Comparison of ENCODE assay signal across 1 cellular context in the genomic region with DNA sequence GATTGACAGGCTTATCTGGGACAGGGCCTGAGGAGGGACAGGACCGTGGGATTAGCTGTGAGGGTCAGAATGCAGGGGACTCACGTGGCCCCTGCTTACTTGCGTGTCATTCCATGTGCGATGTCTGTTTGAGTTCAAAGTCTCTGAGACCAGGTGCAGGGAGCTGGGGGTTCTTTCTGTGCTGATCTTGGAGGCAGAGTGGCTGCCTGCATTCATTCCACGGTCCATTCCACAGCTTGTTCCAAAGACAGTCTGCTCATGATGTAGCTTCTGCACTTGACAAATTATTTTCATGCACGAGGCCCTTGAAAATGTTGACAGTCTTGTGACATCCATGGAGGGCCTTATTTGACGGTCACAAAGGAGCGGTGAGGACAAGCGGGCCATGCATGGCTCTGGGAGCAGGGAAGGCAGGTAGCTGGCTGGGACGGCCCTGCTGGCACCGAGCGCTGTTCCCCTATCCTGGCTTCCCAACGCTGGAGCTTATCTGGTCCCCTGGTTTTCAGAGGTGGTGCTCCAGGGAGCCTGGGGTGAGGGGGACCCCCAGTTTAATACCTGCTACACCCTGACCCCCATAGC.
TF ChIP-seq lines count a peak whose summit lies in the region.

No MANE protein-coding gene starts in this region.

TF ChIP-seq in HepG2, 621 proteins besides CTCF, POLR2A, EP300 and RAD21 (continued from another document and continues in another):
- TF ChIP-seq ZHX1 (CRISPR knock-in tag; IDR thresholded peaks at IDR 0.05; ENCODE audit: low read depth) (peak; percentile 50; the same call in 1 of the 2 replicates), TEAD2 (CRISPR knock-in tag; IDR thresholded peaks at IDR 0.05) (peak; percentile 88; the same call in 1 of the 2 replicates), ZNF292 (CRISPR knock-in tag; IDR thresholded peaks at IDR 0.05; ENCODE audit: borderline replicate concordance, low read depth) (peak; percentile 98), SPEN (CRISPR knock-in tag; IDR thresholded peaks at IDR 0.05; ENCODE audit: low read depth) (peak; percentile 92; the same call in 1 of the 2 replicates), HNRNPL (IDR thresholded peaks at IDR 0.05; ENCODE audit: low read depth, low read length) (peak; percentile 3; the same call in 1 of the 2 replicates), DDIT3 (CRISPR knock-in tag; IDR thresholded peaks at IDR 0.05) (no peak), ZNF143 (CRISPR knock-in tag; IDR thresholded peaks at IDR 0.05) (0 out of 2 replicates have a peak, but pooled peaks have one; percentile 39), ZBTB14 (CRISPR knock-in tag; IDR thresholded peaks at IDR 0.05) (0 out of 2 replicates have a peak, but pooled peaks have one; percentile 30), FOXP4 (CRISPR knock-in tag; IDR thresholded peaks at IDR 0.05) (peak; percentile 89), ZNF317 (CRISPR knock-in tag; IDR thresholded peaks at IDR 0.05) (no peak), JUND (CRISPR knock-in tag; IDR thresholded peaks at IDR 0.05) (peak; percentile 85), ZIK1 (CRISPR knock-in tag; IDR thresholded peaks at IDR 0.05; ENCODE audit: borderline replicate concordance, low read depth) (peak; percentile 37; the same call in 1 of the 2 replicates), MLXIP (CRISPR knock-in tag; IDR thresholded peaks at IDR 0.05; ENCODE audit: borderline replicate concordance) (peak; percentile 91; the same call in 1 of the 2 replicates), ATF2 (CRISPR knock-in tag; IDR thresholded peaks at IDR 0.05) (peak; percentile 92), ZNF136 (CRISPR knock-in tag; IDR thresholded peaks at IDR 0.05; ENCODE audit: low read depth) (0 out of 2 replicates have a peak, but pooled peaks have one; percentile 33), ZNF629 (CRISPR knock-in tag; conservative IDR thresholded peaks at IDR 0.05) (peak; percentile 75), REPIN1 (CRISPR knock-in tag; IDR thresholded peaks at IDR 0.05; ENCODE audit: borderline replicate concordance, low read depth) (peak; percentile 94), JARID2 (CRISPR knock-in tag; IDR thresholded peaks at IDR 0.05; ENCODE audit: insufficient replicate concordance) (no peak), ZNF20 (CRISPR knock-in tag; IDR thresholded peaks at IDR 0.05) (no peak), ZBTB33 (CRISPR knock-in tag; IDR thresholded peaks at IDR 0.05) (peak; percentile 60; the same call in 1 of the 2 replicates), ZBTB40 (IDR thresholded peaks at IDR 0.05) (no peak), ZBTB40 (CRISPR knock-in tag; IDR thresholded peaks at IDR 0.05) (0 out of 2 replicates have a peak, but pooled peaks have one; percentile 15), SOX5 (CRISPR knock-in tag; IDR thresholded peaks at IDR 0.05; ENCODE audit: borderline replicate concordance) (peak; percentile 89)
- TF ChIP-seq, protein P1, sequence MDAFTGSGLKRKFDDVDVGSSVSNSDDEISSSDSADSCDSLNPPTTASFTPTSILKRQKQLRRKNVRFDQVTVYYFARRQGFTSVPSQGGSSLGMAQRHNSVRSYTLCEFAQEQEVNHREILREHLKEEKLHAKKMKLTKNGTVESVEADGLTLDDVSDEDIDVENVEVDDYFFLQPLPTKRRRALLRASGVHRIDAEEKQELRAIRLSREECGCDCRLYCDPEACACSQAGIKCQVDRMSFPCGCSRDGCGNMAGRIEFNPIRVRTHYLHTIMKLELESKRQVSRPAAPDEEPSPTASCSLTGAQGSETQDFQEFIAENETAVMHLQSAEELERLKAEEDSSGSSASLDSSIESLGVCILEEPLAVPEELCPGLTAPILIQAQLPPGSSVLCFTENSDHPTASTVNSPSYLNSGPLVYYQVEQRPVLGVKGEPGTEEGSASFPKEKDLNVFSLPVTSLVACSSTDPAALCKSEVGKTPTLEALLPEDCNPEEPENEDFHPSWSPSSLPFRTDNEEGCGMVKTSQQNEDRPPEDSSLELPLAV (CRISPR knock-in tag; conservative IDR thresholded peaks at IDR 0.05; ENCODE audit: low read depth), result no peak
